ENCODE assay signal across 29 cellular contexts in the genomic region with DNA sequence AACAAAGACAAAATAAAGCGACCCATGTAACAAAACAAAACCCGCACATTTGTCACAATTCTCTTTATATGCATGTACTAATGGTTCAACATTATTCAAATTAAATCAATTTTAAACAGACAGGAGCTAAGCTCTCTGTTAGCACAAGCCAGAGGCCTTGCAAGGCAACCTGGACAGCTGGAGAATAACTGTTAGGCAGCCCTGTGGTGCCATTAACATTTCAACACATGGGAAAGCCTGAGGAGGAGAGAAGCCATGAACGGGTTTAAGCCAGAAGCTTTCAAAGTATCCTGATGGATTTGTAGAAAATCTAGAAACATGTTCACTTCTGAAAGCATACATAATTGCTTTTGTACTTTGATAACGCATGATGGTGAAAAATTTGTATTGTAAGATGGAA.
"Had no signal": no experiment of that assay in that cellular context is flagged by ENCODE, and none has a peak within 500 bp of the region (broad histone marks: within the 10 kb centered on the region; RNA-seq: fewer than 3 reads in every experiment).

No MANE protein-coding gene starts in this region.

- H3K4me3 ChIP-seq: coronary artery, dorsolateral prefrontal cortex, gastrocnemius medialis, ovary, psoas muscle, transverse colon had no signal

- H3K27me3 Mint-ChIP-seq: activated CD4-positive, alpha-beta memory T cell treated with anti-CD3 and anti-CD28 coated beads, Interleukin-2, amount 10 ng/mL, durations not matched to agents 7 days and 5 days; activated CD4-positive, alpha-beta T cell treated with anti-CD3 and anti-CD28 coated beads, Interleukin-2, amount 10 ng/mL, durations not matched to agents 7 days and 5 days; activated naive CD8-positive, alpha-beta T cell treated with anti-CD3 and anti-CD28 coated beads, Interleukin-2, amount 10 ng/mL, durations not matched to agents 7 days and 5 days; naive B cell; T-helper 17 cell had no signal

- H3K9me3 ChIP-seq: gastrocnemius medialis, ovary, psoas muscle, transverse colon had no signal

- H3K27ac ChIP-seq: brain microvascular endothelial cell, coronary artery, gastrocnemius medialis, ovary, psoas muscle, transverse colon had no signal

- ATAC-seq: activated T-cell treated with anti-CD3 and anti-CD28 coated beads, Interleukin-2, amount 50 U/mL, for 4 hours; gastrocnemius medialis; left colon; psoas muscle; T-helper 17 cell had no signal

- DNase-seq: activated CD4-positive, alpha-beta memory T cell treated with anti-CD3 and anti-CD28 coated beads, Interleukin-2, amount 10 ng/mL, durations not matched to agents 7 days and 5 days; activated CD4-positive, alpha-beta T cell treated with anti-CD3 and anti-CD28 coated beads for 1 hour; activated CD4-positive, alpha-beta T cell treated with anti-CD3 and anti-CD28 coated beads, Interleukin-2, amount 10 ng/mL, durations not matched to agents 7 days and 5 days; activated naive CD4-positive, alpha-beta T cell treated with anti-CD3 and anti-CD28 coated beads for 36 hours; activated naive CD8-positive, alpha-beta T cell treated with anti-CD3 and anti-CD28 coated beads, Interleukin-2, amount 10 ng/mL, durations not matched to agents 7 days and 5 days; activated T-cell treated with anti-CD3 and anti-CD28 coated beads, Interleukin-2, amount 50 U/mL, for 4 hours; amniotic stem cell; brain microvascular endothelial cell; dorsolateral prefrontal cortex; effector memory CD4-positive, alpha-beta T cell; gastrocnemius medialis; glutamatergic neuron; left colon; mammary epithelial cell; naive B cell; nephron progenitor cell; ovary; psoas muscle; stimulated activated CD4-positive, alpha-beta T cell treated with anti-CD3 and anti-CD28 coated beads, Interleukin-15, amount 100 ng/mL, for 24 hours; stimulated activated CD4-positive, alpha-beta T cell treated with anti-CD3 and anti-CD28 coated beads, Interleukin-2, amount 100 ng/mL, for 24 hours; stimulated activated naive CD4-positive, alpha-beta T cell; T-helper 17 cell; T1000; transverse colon had no signal

- H3K4me3 Mint-ChIP-seq: activated CD4-positive, alpha-beta memory T cell treated with anti-CD3 and anti-CD28 coated beads, Interleukin-2, amount 10 ng/mL, durations not matched to agents 7 days and 5 days; activated CD4-positive, alpha-beta T cell treated with anti-CD3 and anti-CD28 coated beads, Interleukin-2, amount 10 ng/mL, durations not matched to agents 7 days and 5 days; activated naive CD4-positive, alpha-beta T cell treated with anti-CD3 and anti-CD28 coated beads for 36 hours; activated naive CD8-positive, alpha-beta T cell treated with anti-CD3 and anti-CD28 coated beads, Interleukin-2, amount 10 ng/mL, durations not matched to agents 7 days and 5 days; activated T-cell treated with anti-CD3 and anti-CD28 coated beads, Interleukin-2, amount 50 U/mL, for 4 hours; mesothelial cell of epicardium; naive B cell; nephron progenitor cell; T-helper 17 cell had no signal

- FAIRE-seq: astrocyte, keratinocyte had no signal

- H3K9me3 Mint-ChIP-seq: activated CD4-positive, alpha-beta memory T cell treated with anti-CD3 and anti-CD28 coated beads, Interleukin-2, amount 10 ng/mL, durations not matched to agents 7 days and 5 days; activated CD4-positive, alpha-beta T cell treated with anti-CD3 and anti-CD28 coated beads, Interleukin-2, amount 10 ng/mL, durations not matched to agents 7 days and 5 days; activated naive CD4-positive, alpha-beta T cell treated with anti-CD3 and anti-CD28 coated beads for 36 hours; activated naive CD8-positive, alpha-beta T cell treated with anti-CD3 and anti-CD28 coated beads, Interleukin-2, amount 10 ng/mL, durations not matched to agents 7 days and 5 days; activated T-cell treated with anti-CD3 and anti-CD28 coated beads, Interleukin-2, amount 50 U/mL, for 4 hours; activated T-helper 2 cell treated with anti-CD3 and anti-CD28 coated beads, Interferon-gamma antibody, Interleukin-2, Interleukin-4, amounts not matched to agents 10 μg/mL and 5 μg/mL and 100 μg/mL, durations not matched to agents 14 hours and 24 hours and 36 hours; mesothelial cell of epicardium; naive B cell; nephron progenitor cell had no signal

- H3K4me1 Mint-ChIP-seq: activated CD4-positive, alpha-beta T cell treated with anti-CD3 and anti-CD28 coated beads, Interleukin-2, amount 10 ng/mL, durations not matched to agents 7 days and 5 days; activated naive CD8-positive, alpha-beta T cell treated with anti-CD3 and anti-CD28 coated beads, Interleukin-2, amount 10 ng/mL, durations not matched to agents 7 days and 5 days; naive B cell; nephron progenitor cell had no signal

- H3K27me3 ChIP-seq: brain microvascular endothelial cell, dorsolateral prefrontal cortex, gastrocnemius medialis, ovary, transverse colon had no signal

- H3K4me1 ChIP-seq: gastrocnemius medialis, psoas muscle, transverse colon had no signal

- H3K27ac Mint-ChIP-seq: activated CD4-positive, alpha-beta memory T cell treated with anti-CD3 and anti-CD28 coated beads, Interleukin-2, amount 10 ng/mL, durations not matched to agents 7 days and 5 days; activated CD4-positive, alpha-beta T cell treated with anti-CD3 and anti-CD28 coated beads, Interleukin-2, amount 10 ng/mL, durations not matched to agents 7 days and 5 days; activated naive CD4-positive, alpha-beta T cell treated with anti-CD3 and anti-CD28 coated beads for 36 hours; activated naive CD8-positive, alpha-beta T cell treated with anti-CD3 and anti-CD28 coated beads, Interleukin-2, amount 10 ng/mL, durations not matched to agents 7 days and 5 days; activated T-helper 2 cell treated with anti-CD3 and anti-CD28 coated beads, Interferon-gamma antibody, Interleukin-2, Interleukin-4, amounts not matched to agents 10 μg/mL and 5 μg/mL and 100 μg/mL, durations not matched to agents 14 hours and 24 hours and 36 hours; mesothelial cell of epicardium; nephron progenitor cell; T-helper 17 cell had no signal
